In genomic region chr7:50976064-50976463, GRCh38 we compare ENCODE assay signal across 11 cellular contexts.
"Had no signal": no experiment of that assay in that cellular context is flagged by ENCODE, and none has a peak within 500 bp of the region (broad histone marks: within the 10 kb centered on the region; RNA-seq: fewer than 3 reads in every experiment).

No MANE protein-coding gene starts in this region.

- H3K4me2 ChIP-seq: GM23338 had no signal

- ATAC-seq: GM23338, HCT116 had no signal

- H3K9me3 ChIP-seq: HAP-1 had no signal

- H3K27ac Mint-ChIP-seq: GM23338, H9, HFFc6 had no signal

- H3K4me3 ChIP-seq: GM23248, GM23338, HAP-1 had no signal

- H3K4me3 Mint-ChIP-seq: GM23338, H9, HFFc6 had no signal

- H3K4me1 Mint-ChIP-seq: GM23338 had no signal

- H3K27ac ChIP-seq: GM23248 had no signal

- H3K9ac ChIP-seq: GM23248 had no signal

- H2AFZ ChIP-seq: GM23248, GM23338 had no signal

- DNase-seq: GM23248, GOT3, H7, H9, HCEC 1CT, HFFc6 had no signal

- H3K4me1 ChIP-seq: HAP-1 had no signal

- FAIRE-seq: H1, H54 had no signal

- H3K36me3 ChIP-seq: HAP-1 had no signal
